In the genomic region with DNA sequence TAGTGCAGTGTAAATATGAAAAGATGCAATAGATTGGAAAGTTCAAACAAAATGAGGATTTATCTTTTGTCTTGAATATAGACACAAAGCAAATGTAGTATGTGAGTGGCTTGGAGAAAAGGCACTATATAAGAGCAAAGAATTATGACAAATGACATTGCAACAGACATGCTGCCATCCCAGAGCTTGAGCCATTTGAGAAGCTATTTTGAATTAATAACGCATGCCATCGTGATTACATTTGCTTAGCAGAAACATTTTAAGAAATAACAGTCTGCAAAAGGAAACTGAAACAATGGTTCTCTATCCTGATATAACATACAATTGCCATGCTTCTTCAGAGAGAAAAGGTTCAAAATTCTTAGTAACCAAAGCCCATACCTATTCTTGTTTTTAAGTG, we compare ENCODE assay signal across 1 cellular context.
TF ChIP-seq lines count a peak whose summit lies in the region.

No MANE protein-coding gene starts in this region.

TF ChIP-seq in neural cell, 6 proteins besides CTCF, POLR2A, EP300 and RAD21 (continued from another document):
- TF ChIP-seq, protein P1, sequence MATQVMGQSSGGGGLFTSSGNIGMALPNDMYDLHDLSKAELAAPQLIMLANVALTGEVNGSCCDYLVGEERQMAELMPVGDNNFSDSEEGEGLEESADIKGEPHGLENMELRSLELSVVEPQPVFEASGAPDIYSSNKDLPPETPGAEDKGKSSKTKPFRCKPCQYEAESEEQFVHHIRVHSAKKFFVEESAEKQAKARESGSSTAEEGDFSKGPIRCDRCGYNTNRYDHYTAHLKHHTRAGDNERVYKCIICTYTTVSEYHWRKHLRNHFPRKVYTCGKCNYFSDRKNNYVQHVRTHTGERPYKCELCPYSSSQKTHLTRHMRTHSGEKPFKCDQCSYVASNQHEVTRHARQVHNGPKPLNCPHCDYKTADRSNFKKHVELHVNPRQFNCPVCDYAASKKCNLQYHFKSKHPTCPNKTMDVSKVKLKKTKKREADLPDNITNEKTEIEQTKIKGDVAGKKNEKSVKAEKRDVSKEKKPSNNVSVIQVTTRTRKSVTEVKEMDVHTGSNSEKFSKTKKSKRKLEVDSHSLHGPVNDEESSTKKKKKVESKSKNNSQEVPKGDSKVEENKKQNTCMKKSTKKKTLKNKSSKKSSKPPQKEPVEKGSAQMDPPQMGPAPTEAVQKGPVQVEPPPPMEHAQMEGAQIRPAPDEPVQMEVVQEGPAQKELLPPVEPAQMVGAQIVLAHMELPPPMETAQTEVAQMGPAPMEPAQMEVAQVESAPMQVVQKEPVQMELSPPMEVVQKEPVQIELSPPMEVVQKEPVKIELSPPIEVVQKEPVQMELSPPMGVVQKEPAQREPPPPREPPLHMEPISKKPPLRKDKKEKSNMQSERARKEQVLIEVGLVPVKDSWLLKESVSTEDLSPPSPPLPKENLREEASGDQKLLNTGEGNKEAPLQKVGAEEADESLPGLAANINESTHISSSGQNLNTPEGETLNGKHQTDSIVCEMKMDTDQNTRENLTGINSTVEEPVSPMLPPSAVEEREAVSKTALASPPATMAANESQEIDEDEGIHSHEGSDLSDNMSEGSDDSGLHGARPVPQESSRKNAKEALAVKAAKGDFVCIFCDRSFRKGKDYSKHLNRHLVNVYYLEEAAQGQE (IDR thresholded peaks at IDR 0.05; ENCODE audit: borderline replicate concordance) = no peak
- TF ChIP-seq POLR2AphosphoS5 (IDR thresholded peaks at IDR 0.05) (no peak), MXI1 (conservative IDR thresholded peaks at IDR 0.05; ENCODE audit: poor library complexity, severe bottlenecking) (no peak), SMC3 (conservative IDR thresholded peaks at IDR 0.05; ENCODE audit: poor library complexity) (no peak), TAF1 (IDR thresholded peaks at IDR 0.05; ENCODE audit: low read depth) (no peak)
